ENCODE assay signal across 12 cellular contexts in genomic region chr9:124282442-124283231, GRCh38. TPM values are rescaled to one million over a fixed set of nuclear protein-coding genes. Genes with fewer than 3 reads are reported as not detected.
A peak's percentile ranks its signal among the peaks of the same experiment; 100 is the strongest.
DNase-seq lines count a peak whose midpoint lies in the region; ATAC-seq and TF ChIP-seq lines count a peak whose summit lies in the region.
"Had no signal": no experiment of that assay in that cellular context is flagged by ENCODE, and none has a peak within 500 bp of the region (broad histone marks: within the 10 kb centered on the region; RNA-seq: fewer than 3 reads in every experiment).

No MANE protein-coding gene starts in this region.

- H3K4ac ChIP-seq in trophoblast cell (ENCODE audit: low read depth, low read length) = peak overlapping the region; percentile 13

- no peak overlapping the region for H3K27ac Mint-ChIP-seq in activated naive CD8-positive, alpha-beta T cell treated with anti-CD3 and anti-CD28 coated beads, Interleukin-2, amount 50 U/mL, for 24 hours
- H3K27ac Mint-ChIP-seq: activated CD8-positive, alpha-beta T cell treated with anti-CD3 and anti-CD28 coated beads, Interleukin-2, amount 10 ng/mL, durations not matched to agents 7 days and 5 days had no signal

- H4K20me1 ChIP-seq in BLaER1 treated with 17β-estradiol and CSF1 and Interleukin-3, amounts not matched to agents 10 nM and 100 nM = peaks cover 15 to 100% (median 99%) of the 10 kb centered on the region in 11 experiments; a peak in 21 of 22 replicates

- peaks cover 0 to 4% (median 0%) of the 10 kb centered on the region in 11 experiments; a peak in 1 of 22 replicates for H3K9me3 ChIP-seq in BLaER1 treated with 17β-estradiol and CSF1 and Interleukin-3, amounts not matched to agents 10 nM and 100 nM (replicated peaks in 1 of 11)
- no peaks in the 10 kb centered on the region for H3K9me3 ChIP-seq in adipocyte (ENCODE audit: control insufficient read depth, low read length)
- no peaks in the 10 kb centered on the region for H3K9me3 ChIP-seq in heart right ventricle
- no peaks in the 10 kb centered on the region for H3K9me3 ChIP-seq in trophoblast cell (ENCODE audit: insufficient read depth, low read depth, low read length)
- no peaks in the 10 kb centered on the region for H3K9me3 ChIP-seq in HAP-1

- no peaks in the 10 kb centered on the region for H3K36me3 Mint-ChIP-seq in activated naive CD8-positive, alpha-beta T cell treated with anti-CD3 and anti-CD28 coated beads, Interleukin-2, amount 50 U/mL, for 24 hours (ENCODE audit: low read depth)

- no peak for TF ChIP-seq CTCF in heart right ventricle (IDR thresholded peaks at IDR 0.05)

- peak overlapping the region; percentile 21 for H4K91ac ChIP-seq in trophoblast cell (ENCODE audit: low read depth, low read length)

- peak overlapping the region in 7 of 10 experiments; percentile 5 to 37 (median 12); a peak in 8 of 20 replicates for H3K4me3 ChIP-seq in BLaER1 treated with 17β-estradiol and CSF1 and Interleukin-3, amounts not matched to agents 10 nM and 100 nM
- H3K4me3 ChIP-seq in adipocyte (ENCODE audit: low read length) (peak overlapping the region; percentile 38), heart right ventricle (peak overlapping the region in 1 of 10 donors; percentile 2), trophoblast cell (ENCODE audit: low read depth, low read length) (no peak overlapping the region), HAP-1 (no peak overlapping the region)

- in situ Hi-C loops in HAP-1 (cut with MboI; ENCODE audit: low sequenced_read_pairs) = no loop called here

- H3K27me3 ChIP-seq in BLaER1 treated with 17β-estradiol and CSF1 and Interleukin-3, amounts not matched to agents 10 nM and 100 nM = no peaks in the 10 kb centered on the region
- H3K27me3 ChIP-seq in adipocyte (replicated peaks; ENCODE audit: control insufficient read depth, insufficient read depth, low read length) (no peaks in the 10 kb centered on the region), heart right ventricle (no peaks in the 10 kb centered on the region), trophoblast cell (ENCODE audit: insufficient read depth, low read length) (no peaks in the 10 kb centered on the region), HAP-1 (ENCODE audit: low read depth) (no peaks in the 10 kb centered on the region)

- H3K79me1 ChIP-seq in trophoblast cell (ENCODE audit: low read length) = peaks cover 26% of the 10 kb centered on the region

- H2BK120ac ChIP-seq in trophoblast cell (ENCODE audit: insufficient read depth, low read length, poor library complexity) = no peak overlapping the region

- H3K27me3 Mint-ChIP-seq in activated naive CD8-positive, alpha-beta T cell treated with anti-CD3 and anti-CD28 coated beads, Interleukin-2, amount 50 U/mL, for 24 hours = no peaks in the 10 kb centered on the region

- no peak overlapping the region for H3K14ac ChIP-seq in trophoblast cell (ENCODE audit: low read length)

- H3K27ac ChIP-seq in BLaER1 treated with 17β-estradiol and CSF1 and Interleukin-3, amounts not matched to agents 10 nM and 100 nM = peak overlapping the region; percentile 67 to 78 (median 72)
- H3K27ac ChIP-seq in heart right ventricle (peak overlapping the region; percentile 45 to 85 (median 76)), trophoblast cell (ENCODE audit: low read depth, low read length) (no peak overlapping the region)

- no peak overlapping the region for H3K23ac ChIP-seq in trophoblast cell (ENCODE audit: low read length)

- H3K4me3 Mint-ChIP-seq in activated naive CD8-positive, alpha-beta T cell treated with anti-CD3 and anti-CD28 coated beads, Interleukin-2, amount 50 U/mL, for 24 hours = no peak overlapping the region
- H3K4me3 Mint-ChIP-seq: activated CD8-positive, alpha-beta T cell treated with anti-CD3 and anti-CD28 coated beads, Interleukin-2, amount 10 ng/mL, durations not matched to agents 7 days and 5 days had no signal

- H3K79me2 ChIP-seq in trophoblast cell (ENCODE audit: control insufficient read depth, insufficient read depth, low read length, poor library complexity) = peaks cover 22% of the 10 kb centered on the region

- peak overlapping the region; percentile 27 for H2BK12ac ChIP-seq in trophoblast cell (ENCODE audit: low read length)

- H3K4me1 ChIP-seq in BLaER1 treated with 17β-estradiol and CSF1 and Interleukin-3, amounts not matched to agents 10 nM and 100 nM = peaks cover 91 to 100% (median 98%) of the 10 kb centered on the region in 10 experiments
- peaks cover 81% of the 10 kb centered on the region for H3K4me1 ChIP-seq in adipocyte (ENCODE audit: control insufficient read depth, insufficient read depth, low read length)
- H3K4me1 ChIP-seq in heart right ventricle = peaks cover 27 to 100% (median 79%) of the 10 kb centered on the region in 9 donors
- peaks cover 50% of the 10 kb centered on the region in 2 experiments for H3K4me1 ChIP-seq in trophoblast cell (ENCODE audit: control insufficient read depth in 1 of 2, insufficient read depth in 2 of 2, low read length in 2 of 2)
- no peaks in the 10 kb centered on the region for H3K4me1 ChIP-seq in HAP-1

- H4K8ac ChIP-seq in trophoblast cell (ENCODE audit: low read depth, low read length) = no peak overlapping the region

- peak overlapping the region; percentile 80 to 98 (median 94) for H3K4me2 ChIP-seq in BLaER1 treated with 17β-estradiol and CSF1 and Interleukin-3, amounts not matched to agents 10 nM and 100 nM
- H3K4me2 ChIP-seq in trophoblast cell (ENCODE audit: low read length) = no peak overlapping the region

- no peak for DNase-seq in adipocyte (ENCODE audit: low read depth)
- DNase-seq in heart right ventricle = peak; percentile 72 to 75
- no peak for DNase-seq in trophoblast cell
- no peak for DNase-seq in activated naive CD8-positive, alpha-beta T cell treated with anti-CD3 and anti-CD28 coated beads, Interleukin-2, amount 50 U/mL, for 24 hours
- no peak for DNase-seq in NAMALWA (ENCODE audit: low spot score)
- no peak for DNase-seq in activated gamma-delta T cell (lab: John Stamatoyannopoulos, UW)
- no peak for DNase-seq in HAP-1 (ENCODE audit: low spot score in 2 of 2)
- DNase-seq: activated CD8-positive, alpha-beta T cell treated with anti-CD3 and anti-CD28 coated beads, Interleukin-2, amount 10 ng/mL, durations not matched to agents 7 days and 5 days; COR-L47; NCI-H524 treated with DMSO at 0.1 percent for 48 hours; stimulated activated CD4-positive, alpha-beta T cell treated with anti-CD3 and anti-CD28 coated beads, Interleukin-15, amount 100 ng/mL, for 24 hours had no signal

- H3K4me1 Mint-ChIP-seq in activated naive CD8-positive, alpha-beta T cell treated with anti-CD3 and anti-CD28 coated beads, Interleukin-2, amount 50 U/mL, for 24 hours = peaks cover 54% of the 10 kb centered on the region

- no peak overlapping the region for H3K18ac ChIP-seq in trophoblast cell (ENCODE audit: low read length)

- ATAC-seq in heart right ventricle = peak; percentile 39 to 79 (median 62)
- no peak for ATAC-seq in activated naive CD8-positive, alpha-beta T cell treated with anti-CD3 and anti-CD28 coated beads, Interleukin-2, amount 50 U/mL, for 24 hours
- ATAC-seq: activated CD8-positive, alpha-beta T cell treated with anti-CD3 and anti-CD28 coated beads, Interleukin-2, amount 10 ng/mL, durations not matched to agents 7 days and 5 days had no signal

- 22 to 24% methylated on average over 20 of the region's 20 CpGs for WGBS in heart right ventricle, 2 donors
- no CpG with 5 or more reads among the region's 20 CpGs for whole genome bisulfite sequencing in trophoblast cell (ENCODE audit: extremely low coverage, insufficient coverage, insufficient read length)

- H2AFZ ChIP-seq in trophoblast cell (ENCODE audit: insufficient read depth, low read length, poor library complexity) = no peak overlapping the region

- H3K9ac ChIP-seq in BLaER1 treated with 17β-estradiol and CSF1 and Interleukin-3, amounts not matched to agents 10 nM and 100 nM = peak overlapping the region; percentile 59 to 77 (median 69)
- H3K9ac ChIP-seq in adipocyte (ENCODE audit: low read length) (peak overlapping the region; percentile 85), trophoblast cell (ENCODE audit: low read length) (no peak overlapping the region)

- intact Hi-C loops in heart right ventricle (cut with DNase I) = loop anchor here in 1 of 10 donors (5.0 kb wide), 1 partner anchor 35 kb away; no protein-coding TSS in a partner anchor

- peak overlapping the region; percentile 6 for H2AK5ac ChIP-seq in trophoblast cell (ENCODE audit: low read length)

- no peaks in the 10 kb centered on the region for H3K9me3 Mint-ChIP-seq in activated naive CD8-positive, alpha-beta T cell treated with anti-CD3 and anti-CD28 coated beads, Interleukin-2, amount 50 U/mL, for 24 hours

- H2BK5ac ChIP-seq in trophoblast cell (ENCODE audit: low read depth, low read length, poor library complexity) = no peak overlapping the region

- H3K36me3 ChIP-seq in BLaER1 treated with 17β-estradiol and CSF1 and Interleukin-3, amounts not matched to agents 10 nM and 100 nM = peaks cover 0 to 19% (median 6%) of the 10 kb centered on the region in 11 experiments; a peak in 7 of 22 replicates
- peaks cover 10% of the 10 kb centered on the region for H3K36me3 ChIP-seq in adipocyte (ENCODE audit: control insufficient read depth, insufficient read depth, low read length, severe bottlenecking)
- peaks cover 0 to 14% (median 0%) of the 10 kb centered on the region in 9 donors for H3K36me3 ChIP-seq in heart right ventricle
- H3K36me3 ChIP-seq in trophoblast cell (ENCODE audit: control insufficient read depth in 1 of 2, insufficient read depth in 2 of 2, low read length in 2 of 2) = peaks cover 4 to 5% of the 10 kb centered on the region in 2 experiments
- no peaks in the 10 kb centered on the region; the same call in 1 of the 2 replicates for H3K36me3 ChIP-seq in HAP-1 (replicated peaks)

- H4K12ac ChIP-seq in trophoblast cell (ENCODE audit: low read depth, low read length) = no peak overlapping the region

RNA-seq across cellular contexts. Expression of gene NEK6, which starts 24.9 kb away (rescaled TPM):
- total RNA-seq in heart right ventricle = 10 to 100 TPM in 4 of 10 donors, 1 to 10 TPM in 6; 4.6 to 22.4 (median 7.9) TPM
- 1 to 10 TPM; 1.9 to 2.1 TPM for polyA plus RNA-seq in heart right ventricle
- 51.6 and 53.5 TPM in 2 replicates for polyA plus RNA-seq in trophoblast cell (2013)

Comparison
In these comparisons a context has a peak if more than half of its experiments do, and no peak if none do; other contexts are left out.
1. H3K4me3 ChIP-seq: peak in BLaER1 treated with 17β-estradiol and CSF1 and Interleukin-3, amounts not matched to agents 10 nM and 100 nM (7 of 10) and adipocyte (single experiment); none in trophoblast cell (single experiment) and HAP-1 (single experiment).
2. DNase-seq: peak in heart right ventricle (2 of 2); none in adipocyte (single experiment), trophoblast cell (0 of 2), activated naive CD8-positive, alpha-beta T cell treated with anti-CD3 and anti-CD28 coated beads, Interleukin-2, amount 50 U/mL, for 24 hours (single experiment), NAMALWA (single experiment), activated gamma-delta T cell (single experiment) and HAP-1 (0 of 2).